ENCODE assay signal across 8 cellular contexts in the genomic region with DNA sequence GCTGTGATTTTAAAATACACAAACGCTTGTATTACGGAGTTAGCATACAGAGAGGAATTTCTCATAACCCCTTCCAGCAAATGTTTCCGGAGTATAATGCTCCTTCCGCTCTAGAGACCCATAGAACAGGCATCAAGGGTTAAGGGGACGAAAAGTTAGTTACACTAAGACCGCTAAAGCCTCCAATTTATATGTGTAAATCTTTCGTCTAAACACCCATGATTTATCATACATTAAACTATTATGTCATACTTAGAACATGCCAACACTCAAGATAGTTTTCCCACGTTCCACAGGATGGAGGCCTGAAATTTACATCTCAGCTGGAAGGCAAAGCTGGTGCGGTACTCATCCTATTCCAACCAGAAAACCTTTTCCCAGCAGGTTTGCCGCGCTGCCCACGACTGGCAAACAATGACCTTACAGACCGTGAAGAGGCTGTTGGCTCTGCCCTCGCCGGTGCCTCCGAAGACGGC. TPM values are rescaled to one million over a fixed set of nuclear protein-coding genes. Genes with fewer than 3 reads are reported as not detected.
A peak's percentile ranks its signal among the peaks of the same experiment; 100 is the strongest.
DNase-seq lines count a peak whose midpoint lies in the region; ATAC-seq and TF ChIP-seq lines count a peak whose summit lies in the region.

No MANE protein-coding gene starts in this region.

- H3K27me3 Mint-ChIP-seq in CD8-positive, alpha-beta T cell (ENCODE audit: low read depth), result no peaks in the 10 kb centered on the region

- H3K36me3 Mint-ChIP-seq in CD8-positive, alpha-beta T cell, result peaks cover 54% of the 10 kb centered on the region

- peak overlapping the region; percentile 97 for H3K27ac Mint-ChIP-seq in CD8-positive, alpha-beta T cell

- H3K27ac ChIP-seq in CD8-positive, alpha-beta T cell (ENCODE audit: low read depth, low read length), result peak overlapping the region; percentile 97
- peak overlapping the region; percentile 65 for H3K27ac ChIP-seq in RWPE2 (ENCODE audit: poor library complexity, severe bottlenecking)
- peak overlapping the region; percentile 96 for H3K27ac ChIP-seq in muscle layer of colon (ENCODE audit: low read depth, low read length)

- peaks cover 69% of the 10 kb centered on the region for H3K4me1 Mint-ChIP-seq in CD8-positive, alpha-beta T cell (ENCODE audit: low read depth)

- intact Hi-C loops in CD8-positive, alpha-beta T cell (cut with DNase I, micrococcal nuclease), result loop anchor here (5.0 to 10.0 kb wide), 12 partner anchors 111 to 1891 kb away; partner anchors contain the start of genes STAT1 (in 2 of the 2), ANKAR (in 1 of the 2), HIBCH (in 1 of the 2) and MFSD6 (in 1 of the 2)

- DNase-seq in CD8-positive, alpha-beta T cell, result no peak
- DNase-seq in RWPE2 (ENCODE audit: low spot score) (no peak), NCI-H774 (lab: John Stamatoyannopoulos, UW) (no peak), H4 (ENCODE audit: low spot score) (no peak)

- peaks cover 48% of the 10 kb centered on the region for H3K4me1 ChIP-seq in CD8-positive, alpha-beta T cell (ENCODE audit: insufficient read depth, low read length)
- H3K4me1 ChIP-seq in RWPE2 (ENCODE audit: insufficient read depth, poor library complexity, severe bottlenecking) (no peaks in the 10 kb centered on the region), endocrine pancreas (ENCODE audit: control insufficient read depth, insufficient read depth, low read length) (peaks cover 15% of the 10 kb centered on the region), muscle layer of colon (ENCODE audit: insufficient read depth, low read length) (peaks cover 22% of the 10 kb centered on the region)

- peak; percentile 6 for ATAC-seq in CD8-positive, alpha-beta T cell
- ATAC-seq in GM19351 (IDR thresholded peaks at IDR 0.05; ENCODE audit: unreplicated experiment) (peak; percentile 24), HG03432 (IDR thresholded peaks at IDR 0.05; ENCODE audit: unreplicated experiment) (peak; percentile 18), RWPE2 (ENCODE audit: low read depth) (peak; percentile 31)

- H3K36me3 ChIP-seq in CD8-positive, alpha-beta T cell (ENCODE audit: insufficient read depth, low read length), result peaks cover 5% of the 10 kb centered on the region
- peaks cover 72% of the 10 kb centered on the region for H3K36me3 ChIP-seq in RWPE2 (ENCODE audit: low read depth)
- no peaks in the 10 kb centered on the region for H3K36me3 ChIP-seq in endocrine pancreas (ENCODE audit: control insufficient read depth, insufficient read depth, low read length)
- peaks cover 19% of the 10 kb centered on the region for H3K36me3 ChIP-seq in muscle layer of colon (ENCODE audit: insufficient read depth, low read length)

- no peak for TF ChIP-seq CTCF in CD8-positive, alpha-beta T cell (IDR thresholded peaks at IDR 0.05)
- no peak for TF ChIP-seq CTCF in RWPE2 (IDR thresholded peaks at IDR 0.05; ENCODE audit: poor library complexity, severe bottlenecking)

- CTCF ChIA-PET in CD8-positive, alpha-beta T cell (lab: Charles Lee), result interaction anchor here (1.0 to 1.3 kb wide), 4 partner anchors 21 to 123 kb away, joined by 3 to 9 read pairs (median 3); partner anchors contain the start of gene OSGEPL1

- H3K9me3 ChIP-seq in CD8-positive, alpha-beta T cell (ENCODE audit: low read length), result no peaks in the 10 kb centered on the region
- H3K9me3 ChIP-seq in RWPE2 (ENCODE audit: severe bottlenecking), result no peaks in the 10 kb centered on the region
- H3K9me3 ChIP-seq in endocrine pancreas (ENCODE audit: control insufficient read depth, low read length), result no peaks in the 10 kb centered on the region
- no peaks in the 10 kb centered on the region for H3K9me3 ChIP-seq in muscle layer of colon (ENCODE audit: low read length)

- no peaks in the 10 kb centered on the region for H3K9me3 Mint-ChIP-seq in CD8-positive, alpha-beta T cell

- peak overlapping the region; percentile 56 for H3K4me3 ChIP-seq in CD8-positive, alpha-beta T cell (ENCODE audit: low read depth, low read length)
- peak overlapping the region; percentile 67 for H3K4me3 ChIP-seq in RWPE2 (ENCODE audit: severe bottlenecking)
- peak overlapping the region; percentile 99 for H3K4me3 ChIP-seq in endocrine pancreas (ENCODE audit: control insufficient read depth, insufficient read depth, low read length)
- peak overlapping the region; percentile 83 to 86 for H3K4me3 ChIP-seq in muscle layer of colon (ENCODE audit: low read depth in 1 of 2, low read length in 2 of 2)

- POLR2A ChIA-PET in CD8-positive, alpha-beta T cell (lab: Charles Lee), result interaction anchor here (0.6 to 2.4 kb wide), 15 partner anchors 8 to 624 kb away, joined by 3 to 43 read pairs (median 4); partner anchors contain the start of genes ANKAR, ASNSD1, OSGEPL1 and WDR75

- no peaks in the 10 kb centered on the region for H3K27me3 ChIP-seq in CD8-positive, alpha-beta T cell (ENCODE audit: insufficient read depth, low read length)
- H3K27me3 ChIP-seq in RWPE2 (ENCODE audit: insufficient read depth, poor library complexity, severe bottlenecking) (no peaks in the 10 kb centered on the region), endocrine pancreas (ENCODE audit: control insufficient read depth, insufficient read depth, low read length) (no peaks in the 10 kb centered on the region), muscle layer of colon (ENCODE audit: control insufficient read depth in 1 of 2, insufficient read depth in 2 of 2, low read length in 2 of 2) (no peaks in the 10 kb centered on the region)

- peak overlapping the region; percentile 97 for H3K4me3 Mint-ChIP-seq in CD8-positive, alpha-beta T cell

- H3K9ac ChIP-seq in endocrine pancreas (ENCODE audit: control insufficient read depth, insufficient read depth, low read length) (peak overlapping the region; percentile 44), muscle layer of colon (ENCODE audit: low read length) (peak overlapping the region; percentile 55)

RNA-seq across cellular contexts. Expression of gene ORMDL1, which starts 0.7 kb away (rescaled TPM):
- 100 to 1,000 TPM; 105 to 107 TPM for total RNA-seq in CD8-positive, alpha-beta T cell
- 84.6 and 91.4 TPM in 2 replicates for total RNA-seq in H4 (2014; rRNA removed; shearing (Covaris generic))

RNA-seq across cellular contexts. Expression of gene PMS1, which starts 0.8 kb away (rescaled TPM):
- 10 to 100 TPM; 12.2 to 15.1 TPM for total RNA-seq in CD8-positive, alpha-beta T cell
- 12.7 and 17.5 TPM in 2 replicates for total RNA-seq in H4 (2014; rRNA removed; shearing (Covaris generic))

RNA-seq across cellular contexts. Expression of gene OSGEPL1, which starts 20.9 kb away (rescaled TPM):
- 1 to 10 TPM; 3.6 to 3.9 TPM for total RNA-seq in CD8-positive, alpha-beta T cell
- 12.3 and 15.3 TPM in 2 replicates for total RNA-seq in H4 (2014; rRNA removed; shearing (Covaris generic))
